9 cellular contexts compared by ENCODE assay signal in genomic region chr6:84763397-84764331, GRCh38. TPM values are rescaled to one million over a fixed set of nuclear protein-coding genes. Genes with fewer than 3 reads are reported as not detected.
DNase-seq lines count a peak whose midpoint lies in the region; ATAC-seq and TF ChIP-seq lines count a peak whose summit lies in the region.
"Had no signal": no experiment of that assay in that cellular context is flagged by ENCODE, and none has a peak within 500 bp of the region (broad histone marks: within the 10 kb centered on the region; RNA-seq: fewer than 3 reads in every experiment).

No MANE protein-coding gene starts in this region.

- peaks cover 3% of the 10 kb centered on the region for H3K36me3 Mint-ChIP-seq in activated CD8-positive, alpha-beta memory T cell treated with anti-CD3 and anti-CD28 coated beads, Interleukin-2, amount 10 ng/mL, durations not matched to agents 7 days and 5 days
- H3K36me3 Mint-ChIP-seq: CD4-positive, CD25-positive, alpha-beta regulatory T cell had no signal

- DNase-seq in NCI-H2081 (lab: John Stamatoyannopoulos, UW): peak; percentile 44 to 60
- DNase-seq in NCI-H2081 treated with DMSO at 0.1 percent for 48 hours (lab: John Stamatoyannopoulos, UW): no peak
- DNase-seq in activated CD8-positive, alpha-beta memory T cell treated with anti-CD3 and anti-CD28 coated beads, Interleukin-2, amount 10 ng/mL, durations not matched to agents 7 days and 5 days: no peak
- peak; percentile 75 for DNase-seq in right atrium auricular region (ENCODE audit: low spot score)
- DNase-seq in gastrocnemius medialis: peak in 1 of 2 donors; percentile 38
- no peak for DNase-seq in NK-92 treated with Interleukin-12 subunit alpha and Interleukin-12 subunit beta, amount 100 ng/mL, for 24 hours (lab: John Stamatoyannopoulos, UW)
- DNase-seq in epidermal melanocyte (ENCODE audit: insufficient read length, low spot score): no peak
- DNase-seq in HuH-7 (ENCODE audit: low spot score): no peak

- peaks cover 0 to 13% of the 10 kb centered on the region in 2 donors for H3K4me1 ChIP-seq in right atrium auricular region
- no peaks in the 10 kb centered on the region for H3K4me1 ChIP-seq in gastrocnemius medialis

- peaks cover 76% of the 10 kb centered on the region for H3K27me3 Mint-ChIP-seq in activated CD8-positive, alpha-beta memory T cell treated with anti-CD3 and anti-CD28 coated beads, Interleukin-2, amount 10 ng/mL, durations not matched to agents 7 days and 5 days

- peaks cover 2% of the 10 kb centered on the region for H3K9me3 Mint-ChIP-seq in activated CD8-positive, alpha-beta memory T cell treated with anti-CD3 and anti-CD28 coated beads, Interleukin-2, amount 10 ng/mL, durations not matched to agents 7 days and 5 days (ENCODE audit: low read depth)

- H3K9me3 ChIP-seq in right atrium auricular region (no peaks in the 10 kb centered on the region), gastrocnemius medialis (no peaks in the 10 kb centered on the region)

- TF ChIP-seq CTCF in right atrium auricular region (IDR thresholded peaks at IDR 0.05) (no peak), gastrocnemius medialis (IDR thresholded peaks at IDR 0.05 in 4 of 5, conservative IDR thresholded peaks at IDR 0.05 in 1 of 5) (no peak)

- peaks cover 5% of the 10 kb centered on the region for H3K4me1 Mint-ChIP-seq in activated CD8-positive, alpha-beta memory T cell treated with anti-CD3 and anti-CD28 coated beads, Interleukin-2, amount 10 ng/mL, durations not matched to agents 7 days and 5 days

- H3K27ac ChIP-seq in right atrium auricular region (peak overlapping the region; percentile 86 to 91), gastrocnemius medialis (peak overlapping the region; percentile 62 to 79 (median 74))

- H3K27me3 ChIP-seq in right atrium auricular region (peaks cover 0 to 19% of the 10 kb centered on the region in 2 donors), gastrocnemius medialis (peaks cover 39 to 85% (median 72%) of the 10 kb centered on the region in 3 donors)

- CTCF ChIA-PET in activated CD8-positive, alpha-beta memory T cell treated with anti-CD3 and anti-CD28 coated beads, Interleukin-2, amount 10 ng/mL, durations not matched to agents 7 days and 5 days (lab: Charles Lee): no interaction called here

- no peaks in the 10 kb centered on the region for H3K36me3 ChIP-seq in right atrium auricular region
- no peaks in the 10 kb centered on the region for H3K36me3 ChIP-seq in gastrocnemius medialis

- no peak for ATAC-seq in activated CD8-positive, alpha-beta memory T cell treated with anti-CD3 and anti-CD28 coated beads, Interleukin-2, amount 10 ng/mL, durations not matched to agents 7 days and 5 days
- ATAC-seq in gastrocnemius medialis: peak; percentile 35 to 46

- H3K4me3 Mint-ChIP-seq in activated CD8-positive, alpha-beta memory T cell treated with anti-CD3 and anti-CD28 coated beads, Interleukin-2, amount 10 ng/mL, durations not matched to agents 7 days and 5 days: no peak overlapping the region

- in situ Hi-C loops in gastrocnemius medialis (cut with MboI; ENCODE audit: low sequenced_read_pairs in 4 of 4): no loop called here

- peak; percentile 18 to 40 for TF ChIP-seq POLR2A in gastrocnemius medialis (IDR thresholded peaks at IDR 0.05)

- intact Hi-C loops in gastrocnemius medialis (cut with DNase I; ENCODE audit: low total_unique reads): no loop called here

- peak overlapping the region; percentile 66 for H3K27ac Mint-ChIP-seq in activated CD8-positive, alpha-beta memory T cell treated with anti-CD3 and anti-CD28 coated beads, Interleukin-2, amount 10 ng/mL, durations not matched to agents 7 days and 5 days
- H3K27ac Mint-ChIP-seq: CD4-positive, CD25-positive, alpha-beta regulatory T cell had no signal

- H3K4me3 ChIP-seq in right atrium auricular region (peak overlapping the region; percentile 45 to 59), gastrocnemius medialis (peak overlapping the region; percentile 46 to 58 (median 54))

RNA-seq across cellular contexts. Expression of gene TBX18, which starts 0.7 kb away (rescaled TPM):
- not detected for total RNA-seq in activated CD8-positive, alpha-beta memory T cell treated with anti-CD3 and anti-CD28 coated beads, Interleukin-2, amount 10 ng/mL, durations not matched to agents 7 days and 5 days
- total RNA-seq in right atrium auricular region (10 to 100 TPM in 1 of 2 donors, 1 to 10 TPM in 1; 8.2 to 13.1 TPM), gastrocnemius medialis (1 to 10 TPM; 1.0 to 1.7 (median 1.3) TPM)
- total RNA-seq: CD4-positive, CD25-positive, alpha-beta regulatory T cell had no signal

Comparison
In these comparisons a context has a peak if more than half of its experiments do, and no peak if none do; other contexts are left out.
1. DNase-seq: peak in NCI-H2081 (2 of 2) and right atrium auricular region (single experiment); none in NCI-H2081 treated with DMSO at 0.1 percent for 48 hours (single experiment), activated CD8-positive, alpha-beta memory T cell treated with anti-CD3 and anti-CD28 coated beads, Interleukin-2, amount 10 ng/mL, durations not matched to agents 7 days and 5 days (single experiment), NK-92 treated with Interleukin-12 subunit alpha and Interleukin-12 subunit beta, amount 100 ng/mL, for 24 hours (single experiment), epidermal melanocyte (single experiment) and HuH-7 (single experiment).